Comparison of ENCODE assay signal across 9 cellular contexts in the genomic region with DNA sequence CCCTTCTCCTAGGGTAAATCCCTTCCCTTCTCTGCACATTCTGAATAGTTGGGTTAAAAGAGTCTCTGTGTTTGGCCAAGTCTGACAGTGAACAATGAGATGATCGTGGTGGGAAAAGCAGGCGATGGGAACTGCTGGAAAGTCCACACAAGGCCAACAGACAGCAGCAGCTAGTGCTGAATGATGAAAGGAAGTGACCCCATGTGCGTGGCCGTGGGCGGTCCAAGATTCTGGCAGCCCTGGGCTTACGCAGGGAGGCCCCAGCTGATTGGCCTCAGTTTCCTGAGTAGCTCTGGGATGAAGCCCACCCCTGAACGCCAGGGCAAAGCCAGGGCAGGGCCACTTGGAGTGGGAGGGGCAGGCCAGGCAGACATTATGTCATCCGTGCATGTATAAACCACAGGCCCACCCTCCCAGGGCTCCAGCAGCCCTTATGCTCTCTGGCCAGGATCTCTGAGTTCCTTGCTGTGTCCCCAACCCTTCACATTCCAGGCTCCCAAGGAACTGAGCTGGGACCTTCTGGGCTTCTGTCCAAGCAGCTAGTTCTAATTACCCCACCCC. TPM values are rescaled to one million over a fixed set of nuclear protein-coding genes. Genes with fewer than 3 reads are reported as not detected.
A peak's percentile ranks its signal among the peaks of the same experiment; 100 is the strongest.
DNase-seq lines count a peak whose midpoint lies in the region; ATAC-seq and TF ChIP-seq lines count a peak whose summit lies in the region.
"Had no signal": no experiment of that assay in that cellular context is flagged by ENCODE, and none has a peak within 500 bp of the region (broad histone marks: within the 10 kb centered on the region; RNA-seq: fewer than 3 reads in every experiment).

No MANE protein-coding gene starts in this region.

- peaks cover 8% of the 10 kb centered on the region for H3K4me1 ChIP-seq in psoas muscle

- peak; percentile 50 for DNase-seq in COLO829 (ENCODE audit: low spot score)
- DNase-seq in anterior cingulate cortex (lab: John Stamatoyannopoulos, UW) = peak in 46 of 58 donors; percentile 1 to 71 (median 32)
- peak; percentile 69 for DNase-seq in hepatic stellate cell (ENCODE audit: low spot score)
- DNase-seq in psoas muscle = peak; percentile 69 to 84
- no peak for DNase-seq in NCI-H1694 (lab: John Stamatoyannopoulos, UW)
- DNase-seq in KBM-7 = no peak
- DNase-seq in activated CD4-positive, alpha-beta T cell treated with anti-CD3 and anti-CD28 coated beads, Interleukin-2, amount 50 U/mL, for 1 hour = no peak

- no peaks in the 10 kb centered on the region for H3K9me3 ChIP-seq in psoas muscle

- WGBS in psoas muscle, 3 donors = 39 to 44% (median 40%) methylated on average over 8 of the region's 8 CpGs

- H3K27ac ChIP-seq in psoas muscle = peak overlapping the region; percentile 70
- H3K27ac ChIP-seq: RWPE1 had no signal

- H3K4me3 ChIP-seq in psoas muscle = no peak overlapping the region

- H3K36me3 ChIP-seq in psoas muscle (ENCODE audit: insufficient read depth in 1 of 2, low read depth in 1 of 2) = no peaks in the 10 kb centered on the region

- in situ Hi-C loops in KBM-7 (cut with MboI; ENCODE audit: low pct_unique_long_range_greater_than_20kb, low sequenced_read_pairs) = no loop called here

- no peaks in the 10 kb centered on the region for H3K27me3 ChIP-seq in psoas muscle (ENCODE audit: insufficient read depth in 3 of 3, low read length in 2 of 3)

- ATAC-seq in psoas muscle = peak; percentile 61 to 80 (median 74)
- no peak for ATAC-seq in GM18868 (IDR thresholded peaks at IDR 0.05; ENCODE audit: unreplicated experiment)

- TF ChIP-seq CTCF in psoas muscle (IDR thresholded peaks at IDR 0.05) = no peak

- intact Hi-C loops in psoas muscle (cut with DNase I) = no loop called here

RNA-seq across cellular contexts. Expression of a gene that starts 57.8 kb away (rescaled TPM):
- under 1 TPM; 0.38 to 0.93 (median 0.52) TPM for total RNA-seq in psoas muscle
- 1 to 10 TPM in 1 of 3 donors, under 1 TPM in 2; 0.20 to 2.9 (median 0.33) TPM for polyA plus RNA-seq in psoas muscle

Comparison
In these comparisons a context has a peak if more than half of its experiments do, and no peak if none do; other contexts are left out.
1. DNase-seq: peak in COLO829 (single experiment), anterior cingulate cortex (46 of 58), hepatic stellate cell (single experiment) and psoas muscle (2 of 2); none in NCI-H1694 (single experiment), KBM-7 (single experiment) and activated CD4-positive, alpha-beta T cell treated with anti-CD3 and anti-CD28 coated beads, Interleukin-2, amount 50 U/mL, for 1 hour (single experiment).